8 cellular contexts compared by ENCODE assay signal in the genomic region with DNA sequence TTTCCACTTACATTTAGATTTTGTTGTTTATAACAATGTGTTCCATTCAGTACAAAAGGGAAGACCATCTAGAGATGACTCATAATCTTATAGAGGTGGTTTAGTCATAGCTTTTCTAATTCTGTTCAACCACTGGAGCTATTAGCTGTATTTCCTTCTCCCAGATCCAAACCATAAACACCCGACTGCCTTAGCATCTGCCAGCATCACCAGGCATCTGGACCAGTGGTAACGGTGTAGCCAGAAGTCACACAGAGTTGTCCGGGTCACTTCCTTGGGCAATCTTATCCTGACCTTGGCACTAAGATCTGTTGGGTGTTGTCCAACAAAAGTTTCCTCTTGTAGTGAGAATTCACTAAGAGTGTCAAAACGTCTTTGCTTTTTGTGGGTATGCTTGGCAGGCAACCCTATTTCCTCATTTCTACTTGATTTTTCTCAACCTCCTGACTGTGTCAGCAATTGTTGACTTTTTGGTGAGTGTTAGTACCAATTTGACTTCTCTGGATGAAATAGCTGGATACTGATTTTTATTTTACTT.
A peak's percentile ranks its signal among the peaks of the same experiment; 100 is the strongest.
DNase-seq lines count a peak whose midpoint lies in the region; ATAC-seq and TF ChIP-seq lines count a peak whose summit lies in the region.

No MANE protein-coding gene starts in this region.

- intact Hi-C loops in dendritic cell treated with granulocyte-macrophage colony-stimulating factor and Interleukin-4, amounts not matched to agents 40 ng/mL and 50 ng/mL, for 4 days (cut with micrococcal nuclease) = no loop called here

- peak overlapping the region; percentile 50 for H3K27ac Mint-ChIP-seq in dendritic cell treated with granulocyte-macrophage colony-stimulating factor and Interleukin-4, amounts not matched to agents 40 ng/mL and 50 ng/mL, for 4 days

- no peaks in the 10 kb centered on the region for H3K36me3 Mint-ChIP-seq in dendritic cell treated with granulocyte-macrophage colony-stimulating factor and Interleukin-4, amounts not matched to agents 40 ng/mL and 50 ng/mL, for 4 days (ENCODE audit: low read depth)

- H3K27me3 Mint-ChIP-seq in dendritic cell treated with granulocyte-macrophage colony-stimulating factor and Interleukin-4, amounts not matched to agents 40 ng/mL and 50 ng/mL, for 4 days = no peaks in the 10 kb centered on the region

- H3K9me3 ChIP-seq in RWPE2 (ENCODE audit: severe bottlenecking) = no peaks in the 10 kb centered on the region

- no peak overlapping the region for H3K4me3 Mint-ChIP-seq in dendritic cell treated with granulocyte-macrophage colony-stimulating factor and Interleukin-4, amounts not matched to agents 40 ng/mL and 50 ng/mL, for 4 days

- no peaks in the 10 kb centered on the region for H3K4me1 ChIP-seq in RWPE2 (ENCODE audit: insufficient read depth, poor library complexity, severe bottlenecking)

- no peak overlapping the region for H3K27ac ChIP-seq in RWPE2 (ENCODE audit: poor library complexity, severe bottlenecking)

- H3K27me3 ChIP-seq in RWPE2 (ENCODE audit: insufficient read depth, poor library complexity, severe bottlenecking) = no peaks in the 10 kb centered on the region

- ATAC-seq in RWPE2 (ENCODE audit: low read depth) (peak; percentile 91), HG02884 (IDR thresholded peaks at IDR 0.05; ENCODE audit: unreplicated experiment) (no peak)

- DNase-seq in NCI-H82 (lab: John Stamatoyannopoulos, UW) (peak; percentile 13), NCI-H82 treated with DMSO at 0.1 percent for 48 hours (lab: John Stamatoyannopoulos, UW; ENCODE audit: unreplicated experiment) (no peak), RWPE2 (ENCODE audit: low spot score) (no peak), skeletal muscle cell (ENCODE audit: low read depth) (peak; percentile 95), GM20000 (ENCODE audit: low spot score) (no peak), NCI-H1105 (lab: John Stamatoyannopoulos, UW) (no peak)

- TF ChIP-seq CTCF in RWPE2 (IDR thresholded peaks at IDR 0.05; ENCODE audit: poor library complexity, severe bottlenecking) = no peak
- no peak for TF ChIP-seq CTCF in GM20000 (IDR thresholded peaks at IDR 0.05; ENCODE audit: extremely low read depth, missing control alignments)

- peaks cover 14% of the 10 kb centered on the region for H3K4me1 Mint-ChIP-seq in dendritic cell treated with granulocyte-macrophage colony-stimulating factor and Interleukin-4, amounts not matched to agents 40 ng/mL and 50 ng/mL, for 4 days (ENCODE audit: low read depth)

- H3K4me3 ChIP-seq in RWPE2 (ENCODE audit: severe bottlenecking) (no peak overlapping the region), skeletal muscle cell (ENCODE audit: low read depth, low read length) (no peak overlapping the region)

- no peaks in the 10 kb centered on the region for H3K9me3 Mint-ChIP-seq in dendritic cell treated with granulocyte-macrophage colony-stimulating factor and Interleukin-4, amounts not matched to agents 40 ng/mL and 50 ng/mL, for 4 days

- H3K36me3 ChIP-seq in RWPE2 (ENCODE audit: low read depth) = no peaks in the 10 kb centered on the region

Comparison
In these comparisons a context has a peak if more than half of its experiments do, and no peak if none do; other contexts are left out.
1. DNase-seq: peak in NCI-H82 (single experiment) and skeletal muscle cell (single experiment); none in NCI-H82 treated with DMSO at 0.1 percent for 48 hours (single experiment), RWPE2 (single experiment), GM20000 (single experiment) and NCI-H1105 (single experiment).